ENCODE assay signal across 1 cellular context in the genomic region with DNA sequence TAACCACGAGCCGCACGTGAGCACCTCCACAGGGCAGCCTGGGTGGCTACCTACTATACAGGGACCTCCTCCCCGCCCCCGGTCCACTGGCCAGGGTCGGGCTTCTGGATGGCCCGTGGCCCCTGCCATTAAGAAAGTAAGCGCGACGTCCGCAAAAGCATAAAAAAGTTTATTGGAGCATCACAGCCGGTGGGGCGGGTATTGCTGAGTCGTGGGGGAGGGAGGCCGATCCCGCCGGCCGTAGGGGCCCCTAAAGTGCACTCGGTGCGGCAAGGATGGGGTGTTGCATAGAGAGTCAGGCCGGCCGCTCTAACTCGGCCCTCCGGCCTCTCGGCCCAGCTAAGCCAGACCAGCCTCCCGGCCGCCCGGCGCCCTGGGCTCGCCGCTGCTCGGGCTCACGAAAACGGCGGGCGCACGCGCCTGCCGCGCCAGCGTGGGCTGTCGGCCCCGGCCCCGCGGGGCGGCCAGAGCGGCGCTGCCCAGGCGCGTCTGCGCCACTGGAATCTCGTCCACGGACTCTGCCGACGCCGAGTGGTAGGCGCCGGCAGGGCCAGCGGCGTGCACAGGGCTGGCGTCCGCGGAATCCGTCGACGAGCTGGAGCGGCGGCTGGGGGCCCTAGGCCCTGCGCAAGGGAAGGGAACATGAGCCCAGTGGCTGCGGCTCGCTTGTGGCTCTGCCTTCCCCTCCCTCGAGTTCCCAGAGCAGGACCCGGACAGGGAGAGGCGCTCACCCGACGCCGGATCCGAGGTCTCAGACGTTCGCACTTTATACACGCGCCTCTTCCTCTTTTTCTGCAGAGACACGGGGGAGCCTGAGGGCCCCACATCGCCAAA.
TF ChIP-seq lines count a peak whose summit lies in the region.

No MANE protein-coding gene starts in this region.

TF ChIP-seq in HepG2, 621 proteins besides CTCF, POLR2A, EP300 and RAD21:
- no peak for TF ChIP-seq SUZ12 (IDR thresholded peaks at IDR 0.05; ENCODE audit: low read depth, low read length)
